ENCODE assay signal across 22 cellular contexts in genomic region chr15:79463781-79464270, GRCh38.
"Had no signal": no experiment of that assay in that cellular context is flagged by ENCODE, and none has a peak within 500 bp of the region (broad histone marks: within the 10 kb centered on the region; RNA-seq: fewer than 3 reads in every experiment).

No MANE protein-coding gene starts in this region.

- H3K27me3 ChIP-seq: colonic mucosa, esophagus muscularis mucosa, foreskin keratinocyte, gastroesophageal sphincter, left lung had no signal

- DNase-seq: colonic mucosa; cortex of kidney; effector CD4-positive, alpha-beta T cell; effector memory CD4-positive, alpha-beta T cell; foreskin keratinocyte; heart right ventricle; hippocampal formation; left cardiac atrium; left lung; left ventricle myocardium superior; lower lobe of right lung; mesenchymal stem cell; mucosa of descending colon; naive B cell had no signal

- H3K4me3 ChIP-seq: colonic mucosa, esophagus muscularis mucosa, gastroesophageal sphincter, heart right ventricle, left lung, lower lobe of right lung, mucosa of descending colon had no signal

- H3K27ac Mint-ChIP-seq: dendritic cell treated with granulocyte-macrophage colony-stimulating factor and Interleukin-4, amounts not matched to agents 40 ng/mL and 50 ng/mL, for 4 days; mesothelial cell of epicardium; naive B cell had no signal

- H3K9me3 ChIP-seq: colonic mucosa, esophagus muscularis mucosa, gastroesophageal sphincter, heart right ventricle, left lung, lower lobe of right lung, mucosa of descending colon had no signal

- H3K4me1 Mint-ChIP-seq: mesothelial cell of epicardium, naive B cell had no signal

- H3K36me3 ChIP-seq: colonic mucosa, esophagus muscularis mucosa, gastroesophageal sphincter, heart right ventricle, left lung, lower lobe of right lung had no signal

- H3K36me3 Mint-ChIP-seq: mesothelial cell of epicardium, naive B cell had no signal

- FAIRE-seq: endothelial cell of umbilical vein, frontal cortex, islet of Langerhans, keratinocyte had no signal

- ATAC-seq: foreskin keratinocyte, gastroesophageal sphincter, left cardiac atrium, left lung, left ventricle myocardium superior, lower lobe of right lung, mucosa of descending colon had no signal

- H3K27ac ChIP-seq: colonic mucosa, esophagus muscularis mucosa, foreskin keratinocyte, gastroesophageal sphincter, heart right ventricle, left lung, lower lobe of right lung had no signal

- H3K4me1 ChIP-seq: colonic mucosa, esophagus muscularis mucosa, foreskin keratinocyte, gastroesophageal sphincter, heart right ventricle, left lung, lower lobe of right lung had no signal

- H3K4me3 Mint-ChIP-seq: dendritic cell treated with granulocyte-macrophage colony-stimulating factor and Interleukin-4, amounts not matched to agents 40 ng/mL and 50 ng/mL, for 4 days; mesothelial cell of epicardium; naive B cell had no signal

- H3K27me3 Mint-ChIP-seq: dendritic cell treated with granulocyte-macrophage colony-stimulating factor and Interleukin-4, amounts not matched to agents 40 ng/mL and 50 ng/mL, for 4 days had no signal

- H3K9me3 Mint-ChIP-seq: dendritic cell treated with granulocyte-macrophage colony-stimulating factor and Interleukin-4, amounts not matched to agents 40 ng/mL and 50 ng/mL, for 4 days; mesothelial cell of epicardium; naive B cell had no signal
